12 cellular contexts compared by ENCODE assay signal in the genomic region with DNA sequence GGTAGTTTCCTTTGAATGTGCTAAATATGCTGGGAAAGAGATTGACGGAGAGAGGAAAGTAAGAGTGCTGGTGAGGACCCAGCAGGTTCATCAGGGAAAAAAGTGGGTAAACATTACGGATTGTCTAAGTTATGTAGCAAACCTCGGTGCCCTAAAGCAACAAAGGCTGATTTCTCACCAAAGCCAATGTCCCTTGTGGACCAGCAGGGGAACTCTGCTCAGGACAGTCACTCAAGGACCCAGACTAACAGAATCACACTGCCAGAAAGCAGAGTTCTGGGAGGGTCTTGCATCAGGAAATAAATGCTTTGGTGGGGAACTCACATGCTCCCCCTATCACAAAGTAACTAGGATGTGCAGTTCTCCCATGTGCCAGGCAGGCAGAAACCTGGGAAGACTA. TPM values are rescaled to one million over a fixed set of nuclear protein-coding genes. Genes with fewer than 3 reads are reported as not detected.
DNase-seq lines count a peak whose midpoint lies in the region; TF ChIP-seq lines count a peak whose summit lies in the region.
"Had no signal": no experiment of that assay in that cellular context is flagged by ENCODE, and none has a peak within 500 bp of the region (broad histone marks: within the 10 kb centered on the region; RNA-seq: fewer than 3 reads in every experiment).

No MANE protein-coding gene starts in this region.

- no peaks in the 10 kb centered on the region for H3K36me3 ChIP-seq in neural progenitor cell

- peak overlapping the region; percentile 72 for H3K27ac Mint-ChIP-seq in activated CD4-positive, alpha-beta T cell treated with anti-CD3 and anti-CD28 coated beads, Interleukin-2, amount 10 ng/mL, durations not matched to agents 7 days and 5 days
- H3K27ac Mint-ChIP-seq in activated naive CD8-positive, alpha-beta T cell treated with anti-CD3 and anti-CD28 coated beads for 36 hours = peak overlapping the region; percentile 87
- peak overlapping the region; percentile 25 for H3K27ac Mint-ChIP-seq in neural progenitor cell

- no peak overlapping the region for H3K9ac ChIP-seq in neural progenitor cell

- H2AFZ ChIP-seq in neural progenitor cell (replicated peaks) = no peak overlapping the region

- POLR2A ChIA-PET in activated CD4-positive, alpha-beta T cell treated with anti-CD3 and anti-CD28 coated beads, Interleukin-2, amount 10 ng/mL, durations not matched to agents 7 days and 5 days (lab: Charles Lee) = no interaction called here

- H4K20me1 ChIP-seq in neural progenitor cell (ENCODE audit: low read depth) = no peaks in the 10 kb centered on the region

- no peaks in the 10 kb centered on the region for H3K9me3 ChIP-seq in neural progenitor cell (ENCODE audit: low read depth)
- H3K9me3 ChIP-seq: SJSA1, stomach had no signal

- peak overlapping the region; percentile 26 for H3K4me3 Mint-ChIP-seq in activated CD4-positive, alpha-beta T cell treated with anti-CD3 and anti-CD28 coated beads, Interleukin-2, amount 10 ng/mL, durations not matched to agents 7 days and 5 days
- H3K4me3 Mint-ChIP-seq in activated naive CD8-positive, alpha-beta T cell treated with anti-CD3 and anti-CD28 coated beads for 36 hours = no peak overlapping the region
- H3K4me3 Mint-ChIP-seq in neural progenitor cell = peak overlapping the region; percentile 51

- no peak overlapping the region for H3K4me3 ChIP-seq in neural progenitor cell
- H3K4me3 ChIP-seq: SJSA1, stomach had no signal

- H3F3A ChIP-seq in neural progenitor cell (ENCODE audit: low read depth) = peaks cover 3% of the 10 kb centered on the region

- peaks cover 23% of the 10 kb centered on the region for H3K36me3 Mint-ChIP-seq in activated CD4-positive, alpha-beta T cell treated with anti-CD3 and anti-CD28 coated beads, Interleukin-2, amount 10 ng/mL, durations not matched to agents 7 days and 5 days (ENCODE audit: low read depth)
- peaks cover 12% of the 10 kb centered on the region for H3K36me3 Mint-ChIP-seq in activated naive CD8-positive, alpha-beta T cell treated with anti-CD3 and anti-CD28 coated beads for 36 hours
- peaks cover under 1% of the 10 kb centered on the region for H3K36me3 Mint-ChIP-seq in neural progenitor cell

- peaks cover 37% of the 10 kb centered on the region for H3K4me1 ChIP-seq in neural progenitor cell

- CTCF ChIA-PET in activated CD4-positive, alpha-beta T cell treated with anti-CD3 and anti-CD28 coated beads, Interleukin-2, amount 10 ng/mL, durations not matched to agents 7 days and 5 days (lab: Charles Lee) = interaction anchor here (3.3 kb wide), 1 partner anchor 77 kb away, joined by 10 read pairs; no protein-coding TSS in a partner anchor

- H3K27ac ChIP-seq in neural progenitor cell = no peak overlapping the region
- H3K27ac ChIP-seq: SJSA1 had no signal

- H3K9me3 Mint-ChIP-seq in activated CD4-positive, alpha-beta T cell treated with anti-CD3 and anti-CD28 coated beads, Interleukin-2, amount 10 ng/mL, durations not matched to agents 7 days and 5 days = no peaks in the 10 kb centered on the region
- H3K9me3 Mint-ChIP-seq in activated naive CD8-positive, alpha-beta T cell treated with anti-CD3 and anti-CD28 coated beads for 36 hours = no peaks in the 10 kb centered on the region
- no peaks in the 10 kb centered on the region for H3K9me3 Mint-ChIP-seq in neural progenitor cell

- H3K79me2 ChIP-seq in neural progenitor cell (ENCODE audit: low read depth) = no peaks in the 10 kb centered on the region

- DNase-seq in activated CD4-positive, alpha-beta T cell treated with anti-CD3 and anti-CD28 coated beads, Interleukin-2, amount 10 ng/mL, durations not matched to agents 7 days and 5 days = no peak
- no peak for DNase-seq in activated CD4-positive, alpha-beta T cell treated with anti-CD3 and anti-CD28 coated beads, Interleukin-2, amount 50 U/mL, for 1 hour
- peak; percentile 32 for DNase-seq in HuH-7 (ENCODE audit: low spot score)
- DNase-seq in activated naive CD8-positive, alpha-beta T cell treated with anti-CD3 and anti-CD28 coated beads for 36 hours = no peak
- DNase-seq in neural progenitor cell (ENCODE audit: low spot score) = no peak
- DNase-seq in GM19240 (ENCODE audit: insufficient read length, low spot score) = no peak
- no peak for DNase-seq in stimulated activated naive CD4-positive, alpha-beta T cell treated with Interleukin-2 at 50 U/mL for 16 hours (lab: John Stamatoyannopoulos, UW)
- DNase-seq in GM13976 (ENCODE audit: low spot score) = no peak
- DNase-seq: amniotic stem cell; stimulated activated CD4-positive, alpha-beta T cell treated with anti-CD3 and anti-CD28 coated beads, Interleukin-4, amount 100 ng/mL, for 24 hours had no signal

- in situ Hi-C loops in GM13976 (cut with MboI; ENCODE audit: low sequenced_read_pairs, unreplicated experiment) = no loop called here

- H3K4me1 Mint-ChIP-seq in activated CD4-positive, alpha-beta T cell treated with anti-CD3 and anti-CD28 coated beads, Interleukin-2, amount 10 ng/mL, durations not matched to agents 7 days and 5 days = peaks cover 82% of the 10 kb centered on the region
- peaks cover 81% of the 10 kb centered on the region for H3K4me1 Mint-ChIP-seq in activated naive CD8-positive, alpha-beta T cell treated with anti-CD3 and anti-CD28 coated beads for 36 hours
- peaks cover 72% of the 10 kb centered on the region for H3K4me1 Mint-ChIP-seq in neural progenitor cell

- TF ChIP-seq CTCF in neural progenitor cell (IDR thresholded peaks at IDR 0.05) (no peak), GM13976 (IDR thresholded peaks at IDR 0.05; ENCODE audit: borderline replicate concordance, control extremely low read depth, extremely low read depth, insufficient read depth, missing control alignments) (no peak)

- H3K27me3 ChIP-seq in neural progenitor cell = no peaks in the 10 kb centered on the region
- H3K27me3 ChIP-seq: SJSA1 had no signal

- no peaks in the 10 kb centered on the region for H3K27me3 Mint-ChIP-seq in activated CD4-positive, alpha-beta T cell treated with anti-CD3 and anti-CD28 coated beads, Interleukin-2, amount 10 ng/mL, durations not matched to agents 7 days and 5 days
- no peaks in the 10 kb centered on the region for H3K27me3 Mint-ChIP-seq in activated naive CD8-positive, alpha-beta T cell treated with anti-CD3 and anti-CD28 coated beads for 36 hours
- peaks cover 4% of the 10 kb centered on the region for H3K27me3 Mint-ChIP-seq in neural progenitor cell (ENCODE audit: insufficient read depth, low read depth)

- no peak overlapping the region for H3K4me2 ChIP-seq in neural progenitor cell

RNA-seq across cellular contexts. Expression of gene IKBKE, which starts 1.7 kb away (rescaled TPM):
- 10 to 100 TPM; 72.6 to 85.1 TPM for total RNA-seq in activated CD4-positive, alpha-beta T cell treated with anti-CD3 and anti-CD28 coated beads, Interleukin-2, amount 10 ng/mL, durations not matched to agents 7 days and 5 days
- total RNA-seq in activated naive CD8-positive, alpha-beta T cell treated with anti-CD3 and anti-CD28 coated beads for 36 hours = 10 to 100 TPM; 18.7 to 19.8 TPM
- 0.26 and 2.7 TPM in 2 replicates for total RNA-seq in neural progenitor cell (ENCODE audit: low replicate concordance)

RNA-seq across cellular contexts. Expression of gene RASSF5, which starts 38.8 kb away (rescaled TPM):
- total RNA-seq in activated CD4-positive, alpha-beta T cell treated with anti-CD3 and anti-CD28 coated beads, Interleukin-2, amount 10 ng/mL, durations not matched to agents 7 days and 5 days = 100 to 1,000 TPM; 185 to 201 TPM
- 100 to 1,000 TPM; 223 to 226 TPM for total RNA-seq in activated naive CD8-positive, alpha-beta T cell treated with anti-CD3 and anti-CD28 coated beads for 36 hours
- total RNA-seq in neural progenitor cell (ENCODE audit: low replicate concordance) = 0.19 and 0.43 TPM in 2 replicates

Comparison
In these comparisons a context has a peak if more than half of its experiments do, and no peak if none do; other contexts are left out.
1. H3K27ac Mint-ChIP-seq: peak in every context shown above with its lines; median percentile 87 in activated naive CD8-positive, alpha-beta T cell treated with anti-CD3 and anti-CD28 coated beads for 36 hours; 72 in activated CD4-positive, alpha-beta T cell treated with anti-CD3 and anti-CD28 coated beads, Interleukin-2, amount 10 ng/mL, durations not matched to agents 7 days and 5 days; 25 in neural progenitor cell.
2. RNA of gene RASSF5, which starts 38.8 kb away (total RNA-seq): 223 to 226 TPM in activated naive CD8-positive, alpha-beta T cell treated with anti-CD3 and anti-CD28 coated beads for 36 hours and 185 to 201 TPM in activated CD4-positive, alpha-beta T cell treated with anti-CD3 and anti-CD28 coated beads, Interleukin-2, amount 10 ng/mL, durations not matched to agents 7 days and 5 days; 0.19 to 0.43 TPM in neural progenitor cell; every median in the first group is over 100 times any median in the second.